In the genomic region with DNA sequence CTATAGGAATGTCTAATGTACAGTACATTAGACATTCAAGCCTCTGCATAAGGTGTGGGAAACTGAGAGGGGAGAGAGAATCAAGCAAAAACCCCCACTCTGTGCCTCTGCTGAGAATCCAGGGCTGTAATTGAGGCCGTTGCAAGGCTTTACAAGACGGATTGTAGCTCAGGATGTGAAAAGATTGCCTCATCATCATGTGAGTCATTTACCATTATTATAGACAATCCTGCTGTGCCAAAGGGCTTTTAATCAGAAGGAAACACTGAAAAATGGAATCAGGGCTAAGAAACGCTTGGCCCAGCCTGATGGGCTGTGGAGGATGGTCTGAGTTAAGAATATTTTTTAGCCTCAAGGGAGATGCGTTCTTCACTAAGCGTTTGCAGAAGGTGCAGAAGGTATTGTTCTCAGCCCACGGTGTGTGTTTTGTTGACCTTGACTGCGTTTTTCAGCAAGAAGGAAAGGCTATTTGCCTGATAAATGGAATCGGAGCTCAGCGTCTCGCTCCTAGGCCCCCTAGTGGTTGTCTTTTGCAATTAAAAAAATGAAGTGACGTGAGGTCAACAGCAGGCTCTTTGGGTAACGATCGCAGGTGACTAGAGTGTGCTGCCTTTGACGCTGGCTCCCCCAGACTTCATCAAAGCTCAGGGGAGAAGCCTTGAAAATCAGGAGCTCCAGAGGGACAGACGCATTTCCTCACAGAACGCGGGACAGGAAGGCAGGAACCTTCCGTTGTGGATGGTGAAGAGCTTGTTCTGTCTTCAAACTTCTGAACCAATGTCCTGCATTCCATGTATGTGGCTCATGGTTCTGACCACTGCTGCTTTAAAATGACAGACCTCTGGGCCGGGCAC, we compare ENCODE assay signal across 1 cellular context.
TF ChIP-seq lines count a peak whose summit lies in the region.

No MANE protein-coding gene starts in this region.

TF ChIP-seq in K562, 482 proteins besides CTCF, POLR2A, EP300 and RAD21 (continued from another document and continues in another):
- TF ChIP-seq, protein P1, sequence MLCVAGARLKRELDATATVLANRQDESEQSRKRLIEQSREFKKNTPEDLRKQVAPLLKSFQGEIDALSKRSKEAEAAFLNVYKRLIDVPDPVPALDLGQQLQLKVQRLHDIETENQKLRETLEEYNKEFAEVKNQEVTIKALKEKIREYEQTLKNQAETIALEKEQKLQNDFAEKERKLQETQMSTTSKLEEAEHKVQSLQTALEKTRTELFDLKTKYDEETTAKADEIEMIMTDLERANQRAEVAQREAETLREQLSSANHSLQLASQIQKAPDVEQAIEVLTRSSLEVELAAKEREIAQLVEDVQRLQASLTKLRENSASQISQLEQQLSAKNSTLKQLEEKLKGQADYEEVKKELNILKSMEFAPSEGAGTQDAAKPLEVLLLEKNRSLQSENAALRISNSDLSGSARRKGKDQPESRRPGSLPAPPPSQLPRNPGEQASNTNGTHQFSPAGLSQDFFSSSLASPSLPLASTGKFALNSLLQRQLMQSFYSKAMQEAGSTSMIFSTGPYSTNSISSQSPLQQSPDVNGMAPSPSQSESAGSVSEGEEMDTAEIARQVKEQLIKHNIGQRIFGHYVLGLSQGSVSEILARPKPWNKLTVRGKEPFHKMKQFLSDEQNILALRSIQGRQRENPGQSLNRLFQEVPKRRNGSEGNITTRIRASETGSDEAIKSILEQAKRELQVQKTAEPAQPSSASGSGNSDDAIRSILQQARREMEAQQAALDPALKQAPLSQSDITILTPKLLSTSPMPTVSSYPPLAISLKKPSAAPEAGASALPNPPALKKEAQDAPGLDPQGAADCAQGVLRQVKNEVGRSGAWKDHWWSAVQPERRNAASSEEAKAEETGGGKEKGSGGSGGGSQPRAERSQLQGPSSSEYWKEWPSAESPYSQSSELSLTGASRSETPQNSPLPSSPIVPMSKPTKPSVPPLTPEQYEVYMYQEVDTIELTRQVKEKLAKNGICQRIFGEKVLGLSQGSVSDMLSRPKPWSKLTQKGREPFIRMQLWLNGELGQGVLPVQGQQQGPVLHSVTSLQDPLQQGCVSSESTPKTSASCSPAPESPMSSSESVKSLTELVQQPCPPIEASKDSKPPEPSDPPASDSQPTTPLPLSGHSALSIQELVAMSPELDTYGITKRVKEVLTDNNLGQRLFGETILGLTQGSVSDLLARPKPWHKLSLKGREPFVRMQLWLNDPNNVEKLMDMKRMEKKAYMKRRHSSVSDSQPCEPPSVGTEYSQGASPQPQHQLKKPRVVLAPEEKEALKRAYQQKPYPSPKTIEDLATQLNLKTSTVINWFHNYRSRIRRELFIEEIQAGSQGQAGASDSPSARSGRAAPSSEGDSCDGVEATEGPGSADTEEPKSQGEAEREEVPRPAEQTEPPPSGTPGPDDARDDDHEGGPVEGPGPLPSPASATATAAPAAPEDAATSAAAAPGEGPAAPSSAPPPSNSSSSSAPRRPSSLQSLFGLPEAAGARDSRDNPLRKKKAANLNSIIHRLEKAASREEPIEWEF (CRISPR knock-in tag; IDR thresholded peaks at IDR 0.05) = no peak; the same call in 1 of the 2 replicates
- TF ChIP-seq BCOR (IDR thresholded peaks at IDR 0.05) (no peak), ZNF282 (CRISPR knock-in tag; IDR thresholded peaks at IDR 0.05) (no peak), JUN (IDR thresholded peaks at IDR 0.05; ENCODE audit: borderline replicate concordance, low read depth, low read length) (peak; percentile 83), JUN (CRISPR knock-in tag; IDR thresholded peaks at IDR 0.05; ENCODE audit: borderline replicate concordance) (0 out of 2 replicates have a peak, but pooled peaks have one; percentile 52), SPI1 (IDR thresholded peaks at IDR 0.05; ENCODE audit: borderline replicate concordance, low read depth, low read length) (no peak), BRCA1 (IDR thresholded peaks at IDR 0.05) (no peak), BRCA1 (CRISPR knock-in tag; IDR thresholded peaks at IDR 0.05) (no peak), ZNF431 (CRISPR knock-in tag; IDR thresholded peaks at IDR 0.05) (no peak), SAFB2 (IDR thresholded peaks at IDR 0.05; ENCODE audit: borderline replicate concordance, low read depth, low read length, severe bottlenecking) (no peak), TBL1XR1 (IDR thresholded peaks at IDR 0.05; ENCODE audit: low read length in 2 of 2) (0 out of 4 replicates have a peak, but pooled peaks of 1 of the 2 experiments have one; percentile 11), KDM4B (IDR thresholded peaks at IDR 0.05; ENCODE audit: borderline replicate concordance in 2 of 2, low read depth in 1 of 2) (no peak), HMG20A (CRISPR knock-in tag; conservative IDR thresholded peaks at IDR 0.05) (no peak), XRCC3 (IDR thresholded peaks at IDR 0.05) (no peak), ETV1 (tag; conservative IDR thresholded peaks at IDR 0.05; ENCODE audit: low read depth) (peak; percentile 60; the same call in 1 of the 2 replicates), RBBP5 (IDR thresholded peaks at IDR 0.05; ENCODE audit: borderline replicate concordance, insufficient read depth, low read length, poor library complexity, severe bottlenecking) (no peak), DDX20 (tag; IDR thresholded peaks at IDR 0.05; ENCODE audit: low read depth) (no peak), RBFOX2 (IDR thresholded peaks at IDR 0.05; ENCODE audit: low read depth, low read length) (no peak), ZNF316 (IDR thresholded peaks at IDR 0.05) (peak; percentile 65), RBM14 (IDR thresholded peaks at IDR 0.05; ENCODE audit: borderline replicate concordance, insufficient read depth, low read depth, low read length) (no peak), POLR2AphosphoS5 (IDR thresholded peaks at IDR 0.05; ENCODE audit: control insufficient read depth, insufficient read depth, low read depth, low read length) (no peak), ZNF778 (CRISPR knock-in tag; IDR thresholded peaks at IDR 0.05) (no peak), ETV6 (IDR thresholded peaks at IDR 0.05; ENCODE audit: borderline replicate concordance in 1 of 2, low read depth in 2 of 2, low read length in 1 of 2) (no peak), ETV6 (CRISPR knock-in tag; IDR thresholded peaks at IDR 0.05; ENCODE audit: borderline replicate concordance) (no peak), PRPF4 (IDR thresholded peaks at IDR 0.05; ENCODE audit: insufficient read depth, low read depth, low read length, poor library complexity, severe bottlenecking) (no peak), YY1 (IDR thresholded peaks at IDR 0.05; ENCODE audit: borderline replicate concordance in 1 of 3, control insufficient read depth in 1 of 3, extremely low read depth in 1 of 3, insufficient read depth in 3 of 3, insufficient read length in 1 of 3, insufficient replicate concordance in 2 of 3, low read depth in 1 of 3, low read length in 2 of 3) (peak in 1 of 3 experiments; percentile 30), PTTG1 (tag; IDR thresholded peaks at IDR 0.05; ENCODE audit: low read depth) (no peak), GATAD2B (IDR thresholded peaks at IDR 0.05; ENCODE audit: borderline replicate concordance) (no peak), TSC22D4 (tag; IDR thresholded peaks at IDR 0.05) (no peak), ZNF134 (CRISPR knock-in tag; conservative IDR thresholded peaks at IDR 0.05) (no peak), MED1 (CRISPR knock-in tag; IDR thresholded peaks at IDR 0.05; ENCODE audit: borderline replicate concordance) (no peak), NFYB (IDR thresholded peaks at IDR 0.05; ENCODE audit: extremely low read depth, insufficient read length) (no peak), TAF9B (IDR thresholded peaks at IDR 0.05; ENCODE audit: partially characterized antibody) (no peak)
- TF ChIP-seq, protein P2, sequence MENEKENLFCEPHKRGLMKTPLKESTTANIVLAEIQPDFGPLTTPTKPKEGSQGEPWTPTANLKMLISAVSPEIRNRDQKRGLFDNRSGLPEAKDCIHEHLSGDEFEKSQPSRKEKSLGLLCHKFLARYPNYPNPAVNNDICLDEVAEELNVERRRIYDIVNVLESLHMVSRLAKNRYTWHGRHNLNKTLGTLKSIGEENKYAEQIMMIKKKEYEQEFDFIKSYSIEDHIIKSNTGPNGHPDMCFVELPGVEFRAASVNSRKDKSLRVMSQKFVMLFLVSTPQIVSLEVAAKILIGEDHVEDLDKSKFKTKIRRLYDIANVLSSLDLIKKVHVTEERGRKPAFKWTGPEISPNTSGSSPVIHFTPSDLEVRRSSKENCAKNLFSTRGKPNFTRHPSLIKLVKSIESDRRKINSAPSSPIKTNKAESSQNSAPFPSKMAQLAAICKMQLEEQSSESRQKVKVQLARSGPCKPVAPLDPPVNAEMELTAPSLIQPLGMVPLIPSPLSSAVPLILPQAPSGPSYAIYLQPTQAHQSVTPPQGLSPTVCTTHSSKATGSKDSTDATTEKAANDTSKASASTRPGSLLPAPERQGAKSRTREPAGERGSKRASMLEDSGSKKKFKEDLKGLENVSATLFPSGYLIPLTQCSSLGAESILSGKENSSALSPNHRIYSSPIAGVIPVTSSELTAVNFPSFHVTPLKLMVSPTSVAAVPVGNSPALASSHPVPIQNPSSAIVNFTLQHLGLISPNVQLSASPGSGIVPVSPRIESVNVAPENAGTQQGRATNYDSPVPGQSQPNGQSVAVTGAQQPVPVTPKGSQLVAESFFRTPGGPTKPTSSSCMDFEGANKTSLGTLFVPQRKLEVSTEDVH (IDR thresholded peaks at IDR 0.05; ENCODE audit: low read depth, partially characterized antibody) = no peak
- TF ChIP-seq, protein P3, sequence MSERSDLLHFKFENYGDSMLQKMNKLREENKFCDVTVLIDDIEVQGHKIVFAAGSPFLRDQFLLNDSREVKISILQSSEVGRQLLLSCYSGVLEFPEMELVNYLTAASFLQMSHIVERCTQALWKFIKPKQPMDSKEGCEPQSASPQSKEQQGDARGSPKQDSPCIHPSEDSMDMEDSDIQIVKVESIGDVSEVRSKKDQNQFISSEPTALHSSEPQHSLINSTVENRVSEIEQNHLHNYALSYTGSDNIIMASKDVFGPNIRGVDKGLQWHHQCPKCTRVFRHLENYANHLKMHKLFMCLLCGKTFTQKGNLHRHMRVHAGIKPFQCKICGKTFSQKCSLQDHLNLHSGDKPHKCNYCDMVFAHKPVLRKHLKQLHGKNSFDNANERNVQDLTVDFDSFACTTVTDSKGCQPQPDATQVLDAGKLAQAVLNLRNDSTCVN (CRISPR knock-in tag; IDR thresholded peaks at IDR 0.05) = no peak
- TF ChIP-seq, protein P4, sequence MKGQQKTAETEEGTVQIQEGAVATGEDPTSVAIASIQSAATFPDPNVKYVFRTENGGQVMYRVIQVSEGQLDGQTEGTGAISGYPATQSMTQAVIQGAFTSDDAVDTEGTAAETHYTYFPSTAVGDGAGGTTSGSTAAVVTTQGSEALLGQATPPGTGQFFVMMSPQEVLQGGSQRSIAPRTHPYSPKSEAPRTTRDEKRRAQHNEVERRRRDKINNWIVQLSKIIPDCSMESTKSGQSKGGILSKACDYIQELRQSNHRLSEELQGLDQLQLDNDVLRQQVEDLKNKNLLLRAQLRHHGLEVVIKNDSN (CRISPR knock-in tag; IDR thresholded peaks at IDR 0.05) = no peak
- TF ChIP-seq, protein P5, sequence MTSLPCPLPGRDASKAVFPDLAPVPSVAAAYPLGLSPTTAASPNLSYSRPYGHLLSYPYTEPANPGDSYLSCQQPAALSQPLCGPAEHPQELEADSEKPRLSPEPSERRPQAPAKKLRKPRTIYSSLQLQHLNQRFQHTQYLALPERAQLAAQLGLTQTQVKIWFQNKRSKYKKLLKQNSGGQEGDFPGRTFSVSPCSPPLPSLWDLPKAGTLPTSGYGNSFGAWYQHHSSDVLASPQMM (CRISPR knock-in tag; IDR thresholded peaks at IDR 0.05) = no peak
- TF ChIP-seq, protein P6, sequence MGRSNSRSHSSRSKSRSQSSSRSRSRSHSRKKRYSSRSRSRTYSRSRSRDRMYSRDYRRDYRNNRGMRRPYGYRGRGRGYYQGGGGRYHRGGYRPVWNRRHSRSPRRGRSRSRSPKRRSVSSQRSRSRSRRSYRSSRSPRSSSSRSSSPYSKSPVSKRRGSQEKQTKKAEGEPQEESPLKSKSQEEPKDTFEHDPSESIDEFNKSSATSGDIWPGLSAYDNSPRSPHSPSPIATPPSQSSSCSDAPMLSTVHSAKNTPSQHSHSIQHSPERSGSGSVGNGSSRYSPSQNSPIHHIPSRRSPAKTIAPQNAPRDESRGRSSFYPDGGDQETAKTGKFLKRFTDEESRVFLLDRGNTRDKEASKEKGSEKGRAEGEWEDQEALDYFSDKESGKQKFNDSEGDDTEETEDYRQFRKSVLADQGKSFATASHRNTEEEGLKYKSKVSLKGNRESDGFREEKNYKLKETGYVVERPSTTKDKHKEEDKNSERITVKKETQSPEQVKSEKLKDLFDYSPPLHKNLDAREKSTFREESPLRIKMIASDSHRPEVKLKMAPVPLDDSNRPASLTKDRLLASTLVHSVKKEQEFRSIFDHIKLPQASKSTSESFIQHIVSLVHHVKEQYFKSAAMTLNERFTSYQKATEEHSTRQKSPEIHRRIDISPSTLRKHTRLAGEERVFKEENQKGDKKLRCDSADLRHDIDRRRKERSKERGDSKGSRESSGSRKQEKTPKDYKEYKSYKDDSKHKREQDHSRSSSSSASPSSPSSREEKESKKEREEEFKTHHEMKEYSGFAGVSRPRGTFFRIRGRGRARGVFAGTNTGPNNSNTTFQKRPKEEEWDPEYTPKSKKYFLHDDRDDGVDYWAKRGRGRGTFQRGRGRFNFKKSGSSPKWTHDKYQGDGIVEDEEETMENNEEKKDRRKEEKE (IDR thresholded peaks at IDR 0.05; ENCODE audit: borderline replicate concordance in 1 of 2, control insufficient read depth in 1 of 2, low read depth in 2 of 2, low read length in 1 of 2) = no peak
- TF ChIP-seq, protein P7, sequence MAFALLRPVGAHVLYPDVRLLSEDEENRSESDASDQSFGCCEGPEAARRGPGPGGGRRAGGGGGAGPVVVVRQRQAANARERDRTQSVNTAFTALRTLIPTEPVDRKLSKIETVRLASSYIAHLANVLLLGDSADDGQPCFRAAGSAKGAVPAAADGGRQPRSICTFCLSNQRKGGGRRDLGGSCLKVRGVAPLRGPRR (CRISPR knock-in tag; IDR thresholded peaks at IDR 0.05) = no peak
- TF ChIP-seq, protein P8, sequence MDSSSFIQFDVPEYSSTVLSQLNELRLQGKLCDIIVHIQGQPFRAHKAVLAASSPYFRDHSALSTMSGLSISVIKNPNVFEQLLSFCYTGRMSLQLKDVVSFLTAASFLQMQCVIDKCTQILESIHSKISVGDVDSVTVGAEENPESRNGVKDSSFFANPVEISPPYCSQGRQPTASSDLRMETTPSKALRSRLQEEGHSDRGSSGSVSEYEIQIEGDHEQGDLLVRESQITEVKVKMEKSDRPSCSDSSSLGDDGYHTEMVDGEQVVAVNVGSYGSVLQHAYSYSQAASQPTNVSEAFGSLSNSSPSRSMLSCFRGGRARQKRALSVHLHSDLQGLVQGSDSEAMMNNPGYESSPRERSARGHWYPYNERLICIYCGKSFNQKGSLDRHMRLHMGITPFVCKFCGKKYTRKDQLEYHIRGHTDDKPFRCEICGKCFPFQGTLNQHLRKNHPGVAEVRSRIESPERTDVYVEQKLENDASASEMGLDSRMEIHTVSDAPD (CRISPR knock-in tag; IDR thresholded peaks at IDR 0.05) = no peak
- TF ChIP-seq, protein P9, sequence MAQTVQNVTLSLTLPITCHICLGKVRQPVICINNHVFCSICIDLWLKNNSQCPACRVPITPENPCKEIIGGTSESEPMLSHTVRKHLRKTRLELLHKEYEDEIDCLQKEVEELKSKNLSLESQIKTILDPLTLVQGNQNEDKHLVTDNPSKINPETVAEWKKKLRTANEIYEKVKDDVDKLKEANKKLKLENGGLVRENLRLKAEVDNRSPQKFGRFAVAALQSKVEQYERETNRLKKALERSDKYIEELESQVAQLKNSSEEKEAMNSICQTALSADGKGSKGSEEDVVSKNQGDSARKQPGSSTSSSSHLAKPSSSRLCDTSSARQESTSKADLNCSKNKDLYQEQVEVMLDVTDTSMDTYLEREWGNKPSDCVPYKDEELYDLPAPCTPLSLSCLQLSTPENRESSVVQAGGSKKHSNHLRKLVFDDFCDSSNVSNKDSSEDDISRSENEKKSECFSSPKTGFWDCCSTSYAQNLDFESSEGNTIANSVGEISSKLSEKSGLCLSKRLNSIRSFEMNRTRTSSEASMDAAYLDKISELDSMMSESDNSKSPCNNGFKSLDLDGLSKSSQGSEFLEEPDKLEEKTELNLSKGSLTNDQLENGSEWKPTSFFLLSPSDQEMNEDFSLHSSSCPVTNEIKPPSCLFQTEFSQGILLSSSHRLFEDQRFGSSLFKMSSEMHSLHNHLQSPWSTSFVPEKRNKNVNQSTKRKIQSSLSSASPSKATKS (CRISPR knock-in tag; IDR thresholded peaks at IDR 0.05) = no peak
